In genomic region chr10:71726673-71727428, GRCh38 we compare ENCODE assay signal across 1 cellular context.
A peak's percentile ranks its signal among the peaks of the same experiment; 100 is the strongest.
TF ChIP-seq lines count a peak whose summit lies in the region.

No MANE protein-coding gene starts in this region.

TF ChIP-seq in GM12878, 131 proteins besides CTCF, POLR2A, EP300 and RAD21 (continued from another document):
- TF ChIP-seq BCL3 (IDR thresholded peaks at IDR 0.05; ENCODE audit: borderline replicate concordance, insufficient read depth, low read depth, low read length, poor library complexity, severe bottlenecking) = no peak
- TF ChIP-seq IKZF2 (IDR thresholded peaks at IDR 0.05) = 0 out of 4 replicates have a peak, but pooled peaks of 1 of the 2 experiments have one; percentile 22
- no peak for TF ChIP-seq ESRRA (IDR thresholded peaks at IDR 0.05; ENCODE audit: low read length)
- no peak for TF ChIP-seq JUND (IDR thresholded peaks at IDR 0.05; ENCODE audit: low read depth, low read length)
- 0 out of 2 replicates have a peak, but pooled peaks have one; percentile 16 for TF ChIP-seq TCF12 (IDR thresholded peaks at IDR 0.05; ENCODE audit: low read depth, low read length)
- TF ChIP-seq ZNF687 (IDR thresholded peaks at IDR 0.05) = 0 out of 2 replicates have a peak, but pooled peaks have one; percentile 44
- peak; percentile 10; the same call in 1 of the 2 replicates for TF ChIP-seq RUNX3 (IDR thresholded peaks at IDR 0.05; ENCODE audit: low read length)
- peak; percentile 54; the same call in 1 of the 2 replicates for TF ChIP-seq CBFB (IDR thresholded peaks at IDR 0.05; ENCODE audit: low read depth)
- peak; percentile 88 for TF ChIP-seq SMARCA5 (IDR thresholded peaks at IDR 0.05)
- TF ChIP-seq ZNF217 (IDR thresholded peaks at IDR 0.05) = peak; percentile 80
